Comparison of ENCODE assay signal across 1 cellular context in the genomic region with DNA sequence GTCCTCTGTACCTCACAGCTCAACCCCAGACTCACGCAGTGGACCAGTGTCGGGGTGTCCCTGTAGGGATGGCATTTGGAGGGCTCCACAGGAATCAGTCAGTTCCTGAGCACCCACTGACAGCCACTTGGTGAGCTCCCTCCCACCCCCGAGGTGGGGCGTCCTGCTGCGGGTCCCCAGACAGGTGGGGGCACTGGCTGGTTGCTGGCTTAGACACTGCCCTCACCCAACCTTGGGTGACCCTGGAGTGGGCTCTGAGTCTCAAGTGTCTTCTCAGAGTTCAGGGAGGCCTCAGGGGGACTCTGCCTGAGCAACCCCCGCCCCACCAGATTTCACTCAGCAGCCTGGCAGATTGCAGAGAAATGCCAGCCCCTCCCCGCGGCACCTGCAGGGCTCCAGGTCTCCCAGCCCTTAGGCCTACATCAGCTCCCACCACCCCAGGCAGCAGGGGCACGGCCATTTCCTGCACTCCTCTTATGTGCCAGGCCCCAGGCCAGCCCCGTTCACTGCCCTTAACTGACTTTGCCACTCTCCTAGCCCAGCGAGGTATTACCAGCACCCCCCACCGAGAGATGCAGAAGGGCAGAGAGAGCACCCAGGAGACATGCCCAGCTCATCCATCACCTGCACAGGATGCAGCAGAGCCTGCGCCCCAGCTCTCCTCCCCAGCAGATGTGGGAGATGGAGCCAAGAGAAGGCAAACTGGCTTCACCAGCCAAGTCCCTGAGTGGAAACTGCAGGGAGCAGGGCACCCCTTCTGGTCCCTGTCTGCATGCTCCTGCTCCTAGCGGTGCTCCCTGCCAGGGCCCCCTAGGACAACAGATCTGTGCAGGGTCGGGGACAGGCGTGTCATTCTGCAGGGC.
TF ChIP-seq lines count a peak whose summit lies in the region.

No MANE protein-coding gene starts in this region.

TF ChIP-seq in SK-N-SH treated with all-trans-retinoic acid at 6 μM for 48 hours, 23 proteins besides CTCF, POLR2A, EP300 and RAD21:
- TF ChIP-seq PPARA (CRISPR knock-in tag; IDR thresholded peaks at IDR 0.05; ENCODE audit: borderline replicate concordance) (no peak), BACH2 (CRISPR knock-in tag; IDR thresholded peaks at IDR 0.05; ENCODE audit: borderline replicate concordance) (no peak), RARB (CRISPR knock-in tag; IDR thresholded peaks at IDR 0.05) (no peak), TOX (CRISPR knock-in tag; IDR thresholded peaks at IDR 0.05; ENCODE audit: borderline replicate concordance) (no peak), GLIS3 (CRISPR knock-in tag; IDR thresholded peaks at IDR 0.05) (no peak), ZFP3 (CRISPR knock-in tag; IDR thresholded peaks at IDR 0.05) (no peak), OSR1 (CRISPR knock-in tag; IDR thresholded peaks at IDR 0.05) (no peak), ISL1 (CRISPR knock-in tag; IDR thresholded peaks at IDR 0.05) (no peak), ZFP30 (CRISPR knock-in tag; IDR thresholded peaks at IDR 0.05) (no peak), CSDC2 (CRISPR knock-in tag; IDR thresholded peaks at IDR 0.05) (no peak), TCF4 (CRISPR knock-in tag; IDR thresholded peaks at IDR 0.05; ENCODE audit: borderline replicate concordance) (no peak), ZNF8 (CRISPR knock-in tag; IDR thresholded peaks at IDR 0.05) (no peak), ESRRG (CRISPR knock-in tag; IDR thresholded peaks at IDR 0.05) (no peak), PATZ1 (CRISPR knock-in tag; IDR thresholded peaks at IDR 0.05; ENCODE audit: borderline replicate concordance) (no peak), ARNTL (CRISPR knock-in tag; IDR thresholded peaks at IDR 0.05; ENCODE audit: borderline replicate concordance, low read depth) (no peak), POU6F1 (CRISPR knock-in tag; IDR thresholded peaks at IDR 0.05; ENCODE audit: borderline replicate concordance, low read depth) (no peak), ZNF70 (CRISPR knock-in tag; IDR thresholded peaks at IDR 0.05) (no peak), SNAI2 (CRISPR knock-in tag; IDR thresholded peaks at IDR 0.05) (no peak)
- TF ChIP-seq, protein P1, sequence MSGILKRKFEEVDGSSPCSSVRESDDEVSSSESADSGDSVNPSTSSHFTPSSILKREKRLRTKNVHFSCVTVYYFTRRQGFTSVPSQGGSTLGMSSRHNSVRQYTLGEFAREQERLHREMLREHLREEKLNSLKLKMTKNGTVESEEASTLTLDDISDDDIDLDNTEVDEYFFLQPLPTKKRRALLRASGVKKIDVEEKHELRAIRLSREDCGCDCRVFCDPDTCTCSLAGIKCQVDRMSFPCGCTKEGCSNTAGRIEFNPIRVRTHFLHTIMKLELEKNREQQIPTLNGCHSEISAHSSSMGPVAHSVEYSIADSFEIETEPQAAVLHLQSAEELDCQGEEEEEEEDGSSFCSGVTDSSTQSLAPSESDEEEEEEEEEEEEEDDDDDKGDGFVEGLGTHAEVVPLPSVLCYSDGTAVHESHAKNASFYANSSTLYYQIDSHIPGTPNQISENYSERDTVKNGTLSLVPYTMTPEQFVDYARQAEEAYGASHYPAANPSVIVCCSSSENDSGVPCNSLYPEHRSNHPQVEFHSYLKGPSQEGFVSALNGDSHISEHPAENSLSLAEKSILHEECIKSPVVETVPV (CRISPR knock-in tag; IDR thresholded peaks at IDR 0.05) = no peak
- TF ChIP-seq, protein P2, sequence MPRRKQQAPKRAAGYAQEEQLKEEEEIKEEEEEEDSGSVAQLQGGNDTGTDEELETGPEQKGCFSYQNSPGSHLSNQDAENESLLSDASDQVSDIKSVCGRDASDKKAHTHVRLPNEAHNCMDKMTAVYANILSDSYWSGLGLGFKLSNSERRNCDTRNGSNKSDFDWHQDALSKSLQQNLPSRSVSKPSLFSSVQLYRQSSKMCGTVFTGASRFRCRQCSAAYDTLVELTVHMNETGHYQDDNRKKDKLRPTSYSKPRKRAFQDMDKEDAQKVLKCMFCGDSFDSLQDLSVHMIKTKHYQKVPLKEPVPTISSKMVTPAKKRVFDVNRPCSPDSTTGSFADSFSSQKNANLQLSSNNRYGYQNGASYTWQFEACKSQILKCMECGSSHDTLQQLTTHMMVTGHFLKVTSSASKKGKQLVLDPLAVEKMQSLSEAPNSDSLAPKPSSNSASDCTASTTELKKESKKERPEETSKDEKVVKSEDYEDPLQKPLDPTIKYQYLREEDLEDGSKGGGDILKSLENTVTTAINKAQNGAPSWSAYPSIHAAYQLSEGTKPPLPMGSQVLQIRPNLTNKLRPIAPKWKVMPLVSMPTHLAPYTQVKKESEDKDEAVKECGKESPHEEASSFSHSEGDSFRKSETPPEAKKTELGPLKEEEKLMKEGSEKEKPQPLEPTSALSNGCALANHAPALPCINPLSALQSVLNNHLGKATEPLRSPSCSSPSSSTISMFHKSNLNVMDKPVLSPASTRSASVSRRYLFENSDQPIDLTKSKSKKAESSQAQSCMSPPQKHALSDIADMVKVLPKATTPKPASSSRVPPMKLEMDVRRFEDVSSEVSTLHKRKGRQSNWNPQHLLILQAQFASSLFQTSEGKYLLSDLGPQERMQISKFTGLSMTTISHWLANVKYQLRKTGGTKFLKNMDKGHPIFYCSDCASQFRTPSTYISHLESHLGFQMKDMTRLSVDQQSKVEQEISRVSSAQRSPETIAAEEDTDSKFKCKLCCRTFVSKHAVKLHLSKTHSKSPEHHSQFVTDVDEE (CRISPR knock-in tag; IDR thresholded peaks at IDR 0.05) = no peak
